In the genomic region with DNA sequence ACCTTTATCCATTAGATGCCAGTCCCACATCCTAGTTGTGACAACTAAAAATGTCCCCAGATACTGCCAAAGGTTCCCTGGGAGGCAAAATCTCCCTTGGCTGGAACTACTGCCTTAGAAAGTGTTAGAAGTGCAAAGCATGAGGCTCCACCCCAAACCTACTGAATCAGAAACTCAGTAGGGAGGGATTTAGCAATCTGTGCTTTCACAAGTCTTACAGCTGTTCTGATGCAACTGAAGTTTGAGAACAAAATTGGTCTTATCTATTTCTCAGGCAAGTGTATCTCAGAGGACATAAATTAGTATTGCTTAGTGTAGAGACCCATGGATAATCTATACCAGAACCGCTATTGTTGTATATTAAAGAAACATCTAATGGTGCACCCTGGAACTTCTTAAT, we compare ENCODE assay signal across 13 cellular contexts.
DNase-seq lines count a peak whose midpoint lies in the region; ATAC-seq and TF ChIP-seq lines count a peak whose summit lies in the region.
"Had no signal": no experiment of that assay in that cellular context is flagged by ENCODE, and none has a peak within 500 bp of the region (broad histone marks: within the 10 kb centered on the region; RNA-seq: fewer than 3 reads in every experiment).

No MANE protein-coding gene starts in this region.

- H3K79me1 ChIP-seq in neuronal stem cell (ENCODE audit: low read depth, low read length), result no peaks in the 10 kb centered on the region

- no peaks in the 10 kb centered on the region for H3K27me3 Mint-ChIP-seq in MCF 10A (ENCODE audit: insufficient read depth, unreplicated experiment)

- no CpG with 5 or more reads among the region's 1 CpG for WGBS in neuronal stem cell (ENCODE audit: extremely low coverage in 2 of 2, insufficient read length in 2 of 2, insufficient replicate concordance in 1 of 2), 2 donors

- H3K27me3 ChIP-seq in breast epithelium (no peaks in the 10 kb centered on the region), upper lobe of right lung (no peaks in the 10 kb centered on the region), neuronal stem cell (ENCODE audit: control insufficient read depth in 3 of 3, insufficient read depth in 3 of 3, low read depth in 1 of 3, low read length in 3 of 3) (no peaks in the 10 kb centered on the region)
- H3K27me3 ChIP-seq: neutrophil had no signal

- DNase-seq in MCF 10A (ENCODE audit: unreplicated experiment) (peak; percentile 81), breast epithelium (ENCODE audit: low spot score in 2 of 2) (no peak), SIG-M5 (lab: John Stamatoyannopoulos, UW) (peak; percentile 22), fibroblast of the conjunctiva (ENCODE audit: low read depth) (peak; percentile 40), upper lobe of right lung (no peak), neuronal stem cell (ENCODE audit: low spot score) (no peak), mucosa of gallbladder (ENCODE audit: low spot score) (no peak)
- DNase-seq: NCI-H2081; stimulated activated CD4-positive, alpha-beta T cell treated with anti-CD3 and anti-CD28 coated beads, Interleukin-2, amount 100 ng/mL, for 24 hours; stimulated activated naive CD4-positive, alpha-beta T cell treated with Interleukin-2 at 50 U/mL for 16 hours had no signal

- ATAC-seq in upper lobe of right lung, result peak; percentile 74
- ATAC-seq in HG03045 (IDR thresholded peaks at IDR 0.05; ENCODE audit: unreplicated experiment), result no peak

- H3K4me1 ChIP-seq in breast epithelium (no peaks in the 10 kb centered on the region), upper lobe of right lung (no peaks in the 10 kb centered on the region), neuronal stem cell (ENCODE audit: control insufficient read depth in 2 of 2, insufficient read depth in 1 of 2, low read depth in 1 of 2, low read length in 2 of 2) (peaks cover 0 to 1% of the 10 kb centered on the region in 2 donors)

- TF ChIP-seq CTCF in MCF 10A (IDR thresholded peaks at IDR 0.05; ENCODE audit: unreplicated experiment), result no peak
- TF ChIP-seq CTCF in breast epithelium (IDR thresholded peaks at IDR 0.05), result no peak
- TF ChIP-seq CTCF in upper lobe of right lung (IDR thresholded peaks at IDR 0.05), result no peak

- no peak overlapping the region for H3K23ac ChIP-seq in neuronal stem cell (ENCODE audit: low read depth, low read length, poor library complexity)

- no peak overlapping the region for H3K4me2 ChIP-seq in neuronal stem cell (ENCODE audit: insufficient read depth, low read length, poor library complexity, severe bottlenecking)
- H3K4me2 ChIP-seq: PC-9 had no signal

- no peak overlapping the region for H2BK12ac ChIP-seq in neuronal stem cell (ENCODE audit: low read length)

- CTCF ChIA-PET in MCF 10A (lab: Yijun Ruan, JAX), result interaction anchor here (0.5 to 1.1 kb wide), 2 partner anchors 13 to 132 kb away, joined by 3 to 5 read pairs; no protein-coding TSS in a partner anchor

- H3K9me3 ChIP-seq in breast epithelium (no peaks in the 10 kb centered on the region), upper lobe of right lung (no peaks in the 10 kb centered on the region), neuronal stem cell (replicated peaks in 1 of 2; ENCODE audit: control insufficient read depth in 2 of 2, insufficient read depth in 1 of 2, low read depth in 1 of 2, low read length in 2 of 2) (peaks cover 0 to 1% of the 10 kb centered on the region in 2 donors)
- H3K9me3 ChIP-seq: neutrophil had no signal

- H2BK120ac ChIP-seq in neuronal stem cell (ENCODE audit: low read depth, low read length), result no peak overlapping the region

- no peaks in the 10 kb centered on the region for H3K36me3 Mint-ChIP-seq in MCF 10A (ENCODE audit: insufficient read depth, unreplicated experiment)

- H3K27ac ChIP-seq in breast epithelium (no peak overlapping the region), upper lobe of right lung (no peak overlapping the region), neuronal stem cell (replicated peaks; ENCODE audit: low read length) (no peak overlapping the region)
- H3K27ac ChIP-seq: neutrophil, PC-9 had no signal

- H3K36me3 ChIP-seq in breast epithelium (no peaks in the 10 kb centered on the region), upper lobe of right lung (no peaks in the 10 kb centered on the region), neuronal stem cell (replicated peaks in 1 of 2; ENCODE audit: control insufficient read depth in 2 of 2, insufficient read depth in 2 of 2, low read length in 2 of 2) (no peaks in the 10 kb centered on the region)
- H3K36me3 ChIP-seq: neutrophil had no signal

- no peak overlapping the region for H4K8ac ChIP-seq in neuronal stem cell (ENCODE audit: low read depth, low read length)

- no peak overlapping the region for H3K27ac Mint-ChIP-seq in MCF 10A (ENCODE audit: low read depth, unreplicated experiment)

- H3K4me1 Mint-ChIP-seq in MCF 10A (ENCODE audit: insufficient read depth, unreplicated experiment), result peaks cover 9% of the 10 kb centered on the region

- BruUV-seq in MCF 10A (replicated peaks; lab: Mats Ljungman, UMichigan), result no TSS peak

- no peak overlapping the region for H2AFZ ChIP-seq in neuronal stem cell (ENCODE audit: low read length)
- H2AFZ ChIP-seq: PC-9 had no signal

- no peak overlapping the region for H3K9ac ChIP-seq in neuronal stem cell (ENCODE audit: low read depth, low read length, poor library complexity)

- no peak for TF ChIP-seq POLR2A in breast epithelium (IDR thresholded peaks at IDR 0.05)

- no peak overlapping the region for H2AK5ac ChIP-seq in neuronal stem cell (ENCODE audit: low read depth, low read length)

- H3K9me3 Mint-ChIP-seq in MCF 10A (ENCODE audit: unreplicated experiment), result peaks cover 1% of the 10 kb centered on the region

- H2BK15ac ChIP-seq in neuronal stem cell (ENCODE audit: low read length), result no peak overlapping the region

- H3K18ac ChIP-seq in neuronal stem cell (ENCODE audit: low read length), result no peak overlapping the region

- no peak overlapping the region for H3K4ac ChIP-seq in neuronal stem cell (ENCODE audit: low read length)

- no peak overlapping the region for H3K4me3 Mint-ChIP-seq in MCF 10A (ENCODE audit: unreplicated experiment)

- no peak overlapping the region for H3K4me3 ChIP-seq in breast epithelium
- H3K4me3 ChIP-seq in upper lobe of right lung, result no peak overlapping the region
- H3K4me3 ChIP-seq in neuronal stem cell (ENCODE audit: low read length in 2 of 2), result no peak overlapping the region
- H3K4me3 ChIP-seq: PC-9 had no signal

- H2BK5ac ChIP-seq in neuronal stem cell (ENCODE audit: low read length), result no peak overlapping the region

- no peak overlapping the region for H3K14ac ChIP-seq in neuronal stem cell (ENCODE audit: low read length)

- intact Hi-C loops in MCF 10A (cut with micrococcal nuclease) (no loop called here), breast epithelium (cut with DNase I; ENCODE audit: low total_unique reads) (no loop called here), upper lobe of right lung (cut with DNase I) (no loop called here)

- POLR2A ChIA-PET in MCF 10A (lab: Yijun Ruan, JAX), result interaction anchor here (0.7 to 1.5 kb wide), 3 partner anchors 8 to 13 kb away, joined by 3 to 10 read pairs (median 3); no protein-coding TSS in a partner anchor

- H4K91ac ChIP-seq in neuronal stem cell (ENCODE audit: low read depth, low read length, poor library complexity), result no peak overlapping the region

Comparison
In these comparisons a context has a peak if more than half of its experiments do, and no peak if none do; other contexts are left out.
1. DNase-seq: peak in MCF 10A (single experiment), SIG-M5 (single experiment) and fibroblast of the conjunctiva (single experiment); none in breast epithelium (0 of 2), upper lobe of right lung (single experiment), neuronal stem cell (single experiment) and mucosa of gallbladder (single experiment).